ENCODE assay signal across 9 cellular contexts in genomic region chr11:102046841-102047240, GRCh38. TPM values are rescaled to one million over a fixed set of nuclear protein-coding genes. Genes with fewer than 3 reads are reported as not detected.
DNase-seq lines count a peak whose midpoint lies in the region; ATAC-seq and TF ChIP-seq lines count a peak whose summit lies in the region.
"Had no signal": no experiment of that assay in that cellular context is flagged by ENCODE, and none has a peak within 500 bp of the region (broad histone marks: within the 10 kb centered on the region; RNA-seq: fewer than 3 reads in every experiment).

No MANE protein-coding gene starts in this region.

- peak overlapping the region; percentile 97 for H2AFZ ChIP-seq in IMR-90 (replicated peaks; ENCODE audit: low read length, poor library complexity)

- no peak overlapping the region for H2AK5ac ChIP-seq in IMR-90 (ENCODE audit: low read depth, low read length)

- peak overlapping the region; percentile 79; the same call in 1 of the 2 replicates for H3K4ac ChIP-seq in IMR-90 (ENCODE audit: low read depth, low read length)

- no peak overlapping the region for H2BK20ac ChIP-seq in IMR-90 (ENCODE audit: low read depth, low read length)

- DNase-seq in AG04450 (ENCODE audit: low read depth, low spot score) (no peak), IMR-90 (peak; percentile 25), DMS153 (lab: John Stamatoyannopoulos, UW) (no peak), epidermal melanocyte (ENCODE audit: insufficient read length, low spot score) (no peak), mucosa of descending colon (no peak), head of caudate nucleus (no peak)
- DNase-seq: GDM1 had no signal

- intact Hi-C loops in IMR-90 (cut with micrococcal nuclease) (no loop called here), mucosa of descending colon (cut with DNase I, micrococcal nuclease) (no loop called here), head of caudate nucleus (cut with DNase I) (no loop called here)

- H3K56ac ChIP-seq in IMR-90 (ENCODE audit: extremely low read depth, insufficient read depth, low read length): peak overlapping the region; percentile 60; the same call in 1 of the 2 replicates

- no peaks in the 10 kb centered on the region for H3K9me1 ChIP-seq in IMR-90 (ENCODE audit: insufficient read depth, low read length)

- POLR2A ChIA-PET in AG04450 (lab: Yijun Ruan, JAX) (interaction anchor here (0.7 kb wide), 1 partner anchor 681 kb away, joined by 10 read pairs; no protein-coding TSS in a partner anchor), IMR-90 (lab: Charles Lee; ENCODE audit: unreplicated experiment) (no interaction called here)

- no peaks in the 10 kb centered on the region for H4K20me1 ChIP-seq in IMR-90 (ENCODE audit: insufficient read depth, low read length)

- TF ChIP-seq RAD21 in IMR-90 (IDR thresholded peaks at IDR 0.05; ENCODE audit: low read length): no peak

- no peaks in the 10 kb centered on the region for H3K36me3 ChIP-seq in IMR-90 (ENCODE audit: control insufficient read depth, insufficient read depth, low read length)
- no peaks in the 10 kb centered on the region for H3K36me3 ChIP-seq in endocrine pancreas (ENCODE audit: control insufficient read depth, insufficient read depth, low read length)
- no peaks in the 10 kb centered on the region for H3K36me3 ChIP-seq in mucosa of descending colon (ENCODE audit: low read depth)

- peak overlapping the region; percentile 81 for H2BK120ac ChIP-seq in IMR-90 (ENCODE audit: low read depth, low read length)

- H2AK9ac ChIP-seq in IMR-90 (replicated peaks; ENCODE audit: low read depth, low read length, poor library complexity): peak overlapping the region; percentile 56

- peak overlapping the region; percentile 66 for H4K5ac ChIP-seq in IMR-90 (ENCODE audit: low read depth, low read length)

- no CpG with 5 or more reads among the region's 4 CpGs for WGBS in IMR-90 (ENCODE audit: extremely low coverage in 2 of 2, insufficient read length in 1 of 2), 2 experiments

- peak overlapping the region; percentile 42; the same call in 1 of the 2 replicates for H3K18ac ChIP-seq in IMR-90 (ENCODE audit: low read depth, low read length)

- no peak overlapping the region for H4K91ac ChIP-seq in IMR-90 (ENCODE audit: insufficient read depth, low read depth, low read length)

- H3K9me3 ChIP-seq in AG04450 (ENCODE audit: control insufficient read depth, insufficient read depth, low read length) (no peaks in the 10 kb centered on the region; the same call in 1 of the 2 replicates), IMR-90 (ENCODE audit: control insufficient read depth, insufficient read depth, low read length) (no peaks in the 10 kb centered on the region), endocrine pancreas (ENCODE audit: control insufficient read depth, low read length) (no peaks in the 10 kb centered on the region), mucosa of descending colon (no peaks in the 10 kb centered on the region)

- CTCF ChIA-PET in AG04450 (lab: Charles Lee): interaction anchor here (1.4 kb wide), 1 partner anchor 39 kb away, joined by 6 read pairs; no protein-coding TSS in a partner anchor
- CTCF ChIA-PET in IMR-90 (lab: Yijun Ruan, JAX): interaction anchor here (0.6 kb wide), 1 partner anchor 33 kb away, joined by 3 read pairs; no protein-coding TSS in a partner anchor

- H3K9ac ChIP-seq in IMR-90 (ENCODE audit: low read depth, low read length) (peak overlapping the region; percentile 59), endocrine pancreas (ENCODE audit: control insufficient read depth, insufficient read depth, low read length) (no peak overlapping the region)

- peak overlapping the region; percentile 66 to 92 for H4K8ac ChIP-seq in IMR-90 (ENCODE audit: low read depth in 2 of 2, low read length in 2 of 2)

- no peak for TF ChIP-seq POLR2A in IMR-90 (IDR thresholded peaks at IDR 0.05; ENCODE audit: low read depth, low read length)

- H3K23ac ChIP-seq in IMR-90 (ENCODE audit: low read depth, low read length): no peak overlapping the region; the same call in 1 of the 2 replicates

- peak overlapping the region; percentile 73; the same call in 1 of the 3 replicates for H2BK15ac ChIP-seq in IMR-90 (ENCODE audit: low read depth, low read length)

- H3K27me3 Mint-ChIP-seq in nephron (ENCODE audit: low read depth): no peaks in the 10 kb centered on the region

- H3K9me3 Mint-ChIP-seq in nephron: peaks cover 4% of the 10 kb centered on the region

- no peaks in the 10 kb centered on the region for H3K4me1 ChIP-seq in IMR-90 (ENCODE audit: control insufficient read depth, insufficient read depth, low read length)
- no peaks in the 10 kb centered on the region for H3K4me1 ChIP-seq in endocrine pancreas (ENCODE audit: control insufficient read depth, insufficient read depth, low read length)
- H3K4me1 ChIP-seq in mucosa of descending colon (ENCODE audit: low read depth): peaks cover 4% of the 10 kb centered on the region

- no peaks in the 10 kb centered on the region for H3K27me3 ChIP-seq in AG04450 (ENCODE audit: control insufficient read depth, insufficient read depth, low read length)
- H3K27me3 ChIP-seq in IMR-90 (ENCODE audit: control insufficient read depth, insufficient read depth, low read length): no peaks in the 10 kb centered on the region
- no peaks in the 10 kb centered on the region for H3K27me3 ChIP-seq in endocrine pancreas (ENCODE audit: control insufficient read depth, insufficient read depth, low read length)

- in situ Hi-C loops in IMR-90 (cut with MboI; ENCODE audit: low sequenced_read_pairs): no loop called here

- peak overlapping the region; percentile 15 for H2BK5ac ChIP-seq in IMR-90 (ENCODE audit: low read depth, low read length, poor library complexity, severe bottlenecking)

- BruUV-seq in IMR-90 (replicated peaks; lab: Mats Ljungman, UMichigan): no TSS peak

- peak overlapping the region; percentile 83 to 89 (median 85) for H3K4me3 Mint-ChIP-seq in nephron

- peak overlapping the region; percentile 88 for H3K4me2 ChIP-seq in IMR-90 (ENCODE audit: low read depth, low read length)

- TF ChIP-seq CTCF in AG04450 (IDR thresholded peaks at IDR 0.05; ENCODE audit: low read depth, low read length) (no peak), IMR-90 (conservative IDR thresholded peaks at IDR 0.05; ENCODE audit: low read depth, low read length) (no peak), nephron (IDR thresholded peaks at IDR 0.05; ENCODE audit: unreplicated experiment in 3 of 3) (no peak), mucosa of descending colon (IDR thresholded peaks at IDR 0.05) (no peak)

- no peak overlapping the region for H3K27ac ChIP-seq in AG04450 (ENCODE audit: low read depth, low read length)
- H3K27ac ChIP-seq in IMR-90 (ENCODE audit: insufficient read depth, low read length): peak overlapping the region; percentile 22

- dilution Hi-C loops in IMR-90 (cut with HindIII; ENCODE audit: low sequenced_read_pairs, unreplicated experiment): no loop called here

- ATAC-seq in IMR-90 (ENCODE audit: low read depth): peak; percentile 19
- ATAC-seq in mucosa of descending colon: no peak

- no peaks in the 10 kb centered on the region for H3K79me1 ChIP-seq in IMR-90 (ENCODE audit: low read depth in 1 of 2, low read length in 2 of 2)

- H3K4me3 ChIP-seq in AG04450 (ENCODE audit: low read depth, low read length) (peak overlapping the region; percentile 65), IMR-90 (ENCODE audit: insufficient read depth, low read depth, low read length) (peak overlapping the region; percentile 77), endocrine pancreas (ENCODE audit: control insufficient read depth, insufficient read depth, low read length) (peak overlapping the region; percentile 88), mucosa of descending colon (no peak overlapping the region)

- H3K4me1 Mint-ChIP-seq in nephron: peaks cover 10% of the 10 kb centered on the region

- no peak overlapping the region for H3K27ac Mint-ChIP-seq in nephron

- no peaks in the 10 kb centered on the region for H3K36me3 Mint-ChIP-seq in nephron (ENCODE audit: low read depth)

- H3K14ac ChIP-seq in IMR-90 (replicated peaks; ENCODE audit: low read depth, low read length): peak overlapping the region; percentile 88; the same call in 1 of the 2 replicates

TF ChIP-seq in IMR-90, 13 proteins besides CTCF, POLR2A, EP300 and RAD21 (continues in another document):
- TF ChIP-seq CEBPB (IDR thresholded peaks at IDR 0.05; ENCODE audit: low read depth, low read length): no peak
- TF ChIP-seq CHD1 (IDR thresholded peaks at IDR 0.05; ENCODE audit: low read depth, low read length): no peak
- no peak for TF ChIP-seq FOS (IDR thresholded peaks at IDR 0.05; ENCODE audit: low read depth, low read length)
- no peak for TF ChIP-seq RCOR1 (IDR thresholded peaks at IDR 0.05; ENCODE audit: insufficient replicate concordance, low read length)
- TF ChIP-seq SMC3 (IDR thresholded peaks at IDR 0.05; ENCODE audit: low read depth, low read length): no peak
- TF ChIP-seq RFX5 (IDR thresholded peaks at IDR 0.05; ENCODE audit: low read depth, low read length): no peak
- no peak for TF ChIP-seq MAFK (IDR thresholded peaks at IDR 0.05; ENCODE audit: low read depth, low read length)
- no peak for TF ChIP-seq MAZ (IDR thresholded peaks at IDR 0.05; ENCODE audit: borderline replicate concordance, low read depth, low read length)
- no peak for TF ChIP-seq ELK1 (IDR thresholded peaks at IDR 0.05; ENCODE audit: borderline replicate concordance, low read depth, low read length)
- TF ChIP-seq MXI1 (IDR thresholded peaks at IDR 0.05; ENCODE audit: borderline replicate concordance, low read depth, low read length): no peak
- no peak for TF ChIP-seq NFE2L2 (IDR thresholded peaks at IDR 0.05; ENCODE audit: low read depth, low read length)
- TF ChIP-seq BHLHE40 (IDR thresholded peaks at IDR 0.05; ENCODE audit: low read depth, low read length): no peak

RNA-seq across cellular contexts. Expression of gene CFAP300, which starts 0.4 kb away (rescaled TPM):
- 2.3 and 3.4 TPM in 2 replicates for polyA plus RNA-seq in AG04450 (2011; rRNA removed)
- polyA minus RNA-seq in AG04450 (2011; rRNA and poly(A)+ RNA removed): 0.64 and 1.00 TPM in 2 replicates
- total RNA-seq in IMR-90 (2012; rRNA removed): 0.90 and 1.9 TPM in 2 replicates
- 0.87 and 1.8 TPM in 2 replicates for polyA plus RNA-seq in IMR-90 (2012; rRNA removed)
- polyA plus RNA-seq in IMR-90 (2012; cell fraction: cytosol; rRNA removed): 0.27 and 0.32 TPM in 2 replicates
- polyA plus RNA-seq in IMR-90 (2012; cell fraction: nucleus; rRNA removed; ENCODE audit: low replicate concordance): 0.07 and 0.47 TPM in 2 replicates
- total RNA-seq in mucosa of descending colon: 1 to 10 TPM in 1 of 3 donors, under 1 TPM in 1, not detected in 1; 0.51 to 2.0 TPM
